17 cellular contexts compared by ENCODE assay signal in the genomic region with DNA sequence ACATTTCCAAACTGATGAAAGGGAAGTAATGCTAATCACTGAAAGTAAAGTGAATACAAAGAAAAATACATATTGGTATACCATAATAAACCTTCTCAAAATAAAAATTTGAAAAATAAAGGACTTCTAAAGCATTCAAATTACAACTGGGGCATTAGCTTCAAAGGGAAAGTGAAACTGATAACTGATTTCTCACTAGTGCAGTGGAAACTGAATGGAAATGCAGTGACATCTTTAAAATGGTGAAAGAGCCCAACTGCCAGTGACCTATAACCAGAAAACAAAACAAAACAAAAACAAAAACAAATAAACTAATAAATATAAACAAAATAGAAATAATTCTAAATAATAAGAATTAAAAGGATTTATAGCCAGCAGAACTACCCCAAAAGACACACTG.
DNase-seq lines count a peak whose midpoint lies in the region; ATAC-seq and TF ChIP-seq lines count a peak whose summit lies in the region.
"Had no signal": no experiment of that assay in that cellular context is flagged by ENCODE, and none has a peak within 500 bp of the region (broad histone marks: within the 10 kb centered on the region; RNA-seq: fewer than 3 reads in every experiment).

No MANE protein-coding gene starts in this region.

- H2AFZ ChIP-seq in Loucy (ENCODE audit: low read length) (peak overlapping the region; percentile 85; the same call in 1 of the 2 replicates), H9 (ENCODE audit: low read length) (no peak overlapping the region)

- H2BK20ac ChIP-seq in H9 (ENCODE audit: low read depth, low read length, poor library complexity, severe bottlenecking) = no peak overlapping the region

- no peak overlapping the region for H3K4ac ChIP-seq in H9 (ENCODE audit: low read depth, low read length)

- ATAC-seq in GM18508 (IDR thresholded peaks at IDR 0.05; ENCODE audit: insufficient read depth, unreplicated experiment) (peak; percentile 77), GM21367 (IDR thresholded peaks at IDR 0.05; ENCODE audit: unreplicated experiment) (peak; percentile 84), HG03039 (IDR thresholded peaks at IDR 0.05; ENCODE audit: unreplicated experiment) (peak; percentile 55), HG02588 (IDR thresholded peaks at IDR 0.05; ENCODE audit: unreplicated experiment) (no peak), sciatic nerve (no peak)
- ATAC-seq: activated T-cell treated with anti-CD3 and anti-CD28 coated beads, Interleukin-2, amount 50 U/mL, for 72 hours; gastrocnemius medialis; left colon had no signal

- H3K79me2 ChIP-seq in Loucy (ENCODE audit: insufficient read depth, low read length) = no peaks in the 10 kb centered on the region
- no peaks in the 10 kb centered on the region for H3K79me2 ChIP-seq in H9 (ENCODE audit: insufficient read depth, low read length)

- H4K91ac ChIP-seq in H9 (ENCODE audit: insufficient read length, low read depth, low read length) = no peak overlapping the region

- no peak for TF ChIP-seq CTCF in Loucy (conservative IDR thresholded peaks at IDR 0.05; ENCODE audit: low read length)
- TF ChIP-seq CTCF in H9 (conservative IDR thresholded peaks at IDR 0.05) = no peak

- H3K27me3 ChIP-seq in Loucy (ENCODE audit: insufficient read depth, low read length, poor library complexity, severe bottlenecking) = no peaks in the 10 kb centered on the region
- H3K27me3 ChIP-seq in H9 (ENCODE audit: insufficient read depth, low read length) = no peaks in the 10 kb centered on the region
- H3K27me3 ChIP-seq: BE2C, gastrocnemius medialis, uterus had no signal

- no peaks in the 10 kb centered on the region for H3K9me3 ChIP-seq in Loucy (ENCODE audit: insufficient read depth, low read depth, low read length)
- H3K9me3 ChIP-seq in H9 (ENCODE audit: control insufficient read depth, low read depth, low read length) = no peaks in the 10 kb centered on the region
- H3K9me3 ChIP-seq: BE2C, gastrocnemius medialis, uterus had no signal

- no peaks in the 10 kb centered on the region for H3K79me1 ChIP-seq in H9 (ENCODE audit: insufficient read depth, low read depth, low read length, poor library complexity, severe bottlenecking)

- H3K4me1 Mint-ChIP-seq in H9 = no peaks in the 10 kb centered on the region

- H3K14ac ChIP-seq in H9 (ENCODE audit: insufficient read depth, low read length) = no peak overlapping the region

- no peak overlapping the region for H4K5ac ChIP-seq in H9 (ENCODE audit: insufficient read length, low read depth, low read length)

- H3K27ac Mint-ChIP-seq in H9 = no peak overlapping the region
- H3K27ac Mint-ChIP-seq: activated T-cell treated with anti-CD3 and anti-CD28 coated beads, Interleukin-2, amount 50 U/mL, for 72 hours had no signal

- no peak for DNase-seq in H9
- no peak for DNase-seq in sciatic nerve (ENCODE audit: low spot score)
- DNase-seq in DMS153 (lab: John Stamatoyannopoulos, UW) = no peak
- DNase-seq: activated CD4-positive, CD25-positive, alpha-beta regulatory T cell; activated T-cell treated with anti-CD3 and anti-CD28 coated beads, Interleukin-2, amount 50 U/mL, for 72 hours; anterior cingulate cortex; BE2C; gastrocnemius medialis; left colon; NCI-H1048; NCI-H526; uterus had no signal

- no peak overlapping the region for H3K4me3 Mint-ChIP-seq in H9
- H3K4me3 Mint-ChIP-seq: activated T-cell treated with anti-CD3 and anti-CD28 coated beads, Interleukin-2, amount 50 U/mL, for 72 hours had no signal

- intact Hi-C loops in sciatic nerve (cut with DNase I) = no loop called here

- no peak overlapping the region for H3K18ac ChIP-seq in H9 (ENCODE audit: insufficient read length, low read depth, low read length)

- H4K8ac ChIP-seq in H9 (replicated peaks; ENCODE audit: insufficient read length, low read depth, low read length) = no peak overlapping the region

- H3K4me2 ChIP-seq in Loucy (ENCODE audit: low read depth, low read length, poor library complexity, severe bottlenecking) = peak overlapping the region; percentile 49
- H3K4me2 ChIP-seq in H9 (ENCODE audit: insufficient read depth, insufficient read length, low read length) = no peak overlapping the region

- H3K56ac ChIP-seq in H9 (ENCODE audit: insufficient read length, low read depth, low read length) = no peak overlapping the region

- H3F3A ChIP-seq in Loucy (ENCODE audit: low read depth) = no peaks in the 10 kb centered on the region

- no peaks in the 10 kb centered on the region for H3K9me3 Mint-ChIP-seq in H9

- no peak overlapping the region for H2BK120ac ChIP-seq in H9 (ENCODE audit: low read depth, low read length, poor library complexity, severe bottlenecking)

- no peak overlapping the region for H2AK5ac ChIP-seq in H9 (ENCODE audit: insufficient read length, low read length)

- H3K4me3 ChIP-seq in Loucy (ENCODE audit: low read length, poor library complexity, severe bottlenecking) = peak overlapping the region; percentile 55
- H3K4me3 ChIP-seq: gastrocnemius medialis, uterus had no signal

- no peaks in the 10 kb centered on the region for H3K36me3 Mint-ChIP-seq in H9 (ENCODE audit: insufficient read depth in 1 of 3, low read depth in 3 of 3)

- H4K20me1 ChIP-seq in Loucy (ENCODE audit: insufficient read depth, low read length, poor library complexity, severe bottlenecking) (no peaks in the 10 kb centered on the region), H9 (ENCODE audit: control insufficient read depth, insufficient read depth, insufficient read length) (no peaks in the 10 kb centered on the region)

- H3K27ac ChIP-seq in H9 (ENCODE audit: insufficient read length, low read depth, low read length) = no peak overlapping the region
- H3K27ac ChIP-seq: gastrocnemius medialis, uterus had no signal

- H3K9ac ChIP-seq in Loucy (ENCODE audit: low read depth, low read length, poor library complexity, severe bottlenecking) = no peak overlapping the region
- H3K9ac ChIP-seq in H9 (ENCODE audit: extremely low read depth, insufficient read length, low read length) = no peak overlapping the region

- no peak overlapping the region for H2BK12ac ChIP-seq in H9 (ENCODE audit: insufficient read length, low read depth, low read length)

- H3K36me3 ChIP-seq in Loucy (ENCODE audit: insufficient read depth, low read length) = no peaks in the 10 kb centered on the region
- H3K36me3 ChIP-seq: BE2C, gastrocnemius medialis, uterus had no signal

- H3K9me2 ChIP-seq in Loucy (replicated peaks; ENCODE audit: low read depth, low read length) = no peaks in the 10 kb centered on the region

- no peaks in the 10 kb centered on the region; the same call in 1 of the 2 replicates for H3K27me3 Mint-ChIP-seq in H9 (ENCODE audit: low read depth)

- H3K23ac ChIP-seq in H9 (ENCODE audit: insufficient read length, low read depth, low read length) = no peak overlapping the region

- H3K4me1 ChIP-seq in Loucy (ENCODE audit: insufficient read depth, low read length, poor library complexity, severe bottlenecking) = no peaks in the 10 kb centered on the region
- H3K4me1 ChIP-seq in H9 (ENCODE audit: insufficient read depth, low read length) = no peaks in the 10 kb centered on the region
- H3K4me1 ChIP-seq: BE2C, gastrocnemius medialis, uterus had no signal

- no peak overlapping the region for H2BK15ac ChIP-seq in H9 (ENCODE audit: low read depth, low read length)

- H2BK5ac ChIP-seq in H9 (ENCODE audit: insufficient read length, low read length) = no peak overlapping the region

- H3K23me2 ChIP-seq in H9 (ENCODE audit: insufficient read length, low read depth, low read length, poor library complexity, severe bottlenecking) = no peaks in the 10 kb centered on the region

- no peak overlapping the region for H3T11ph ChIP-seq in H9 (ENCODE audit: low read length)

Comparison
In these comparisons a context has a peak if more than half of its experiments do, and no peak if none do; other contexts are left out.
1. ATAC-seq: peak in GM18508 (single experiment), GM21367 (single experiment) and HG03039 (single experiment); none in HG02588 (single experiment) and sciatic nerve (single experiment).